15 cellular contexts compared by ENCODE assay signal in genomic region chr9:92444841-92445240, GRCh38.
"Had no signal": no experiment of that assay in that cellular context is flagged by ENCODE, and none has a peak within 500 bp of the region (broad histone marks: within the 10 kb centered on the region; RNA-seq: fewer than 3 reads in every experiment).

No MANE protein-coding gene starts in this region.

- DNase-seq: activated CD4-positive, alpha-beta T cell treated with anti-CD3 and anti-CD28 coated beads, Interleukin-2, amount 50 U/mL, for 48 hours; activated gamma-delta T cell; foreskin melanocyte; glutamatergic neuron; hippocampal formation; left cardiac atrium; right cardiac atrium; stimulated activated naive CD8-positive, alpha-beta T cell treated with anti-CD3 and anti-CD28 coated beads, Interleukin-15, Interleukin-2, amounts not matched to agents 100 U/mL and 50 U/mL, for 24 hours; substantia nigra; uterus had no signal

- H3K4me1 ChIP-seq: prostate gland, tibial nerve, uterus had no signal

- ATAC-seq: left cardiac atrium; right cardiac atrium; stimulated activated naive CD8-positive, alpha-beta T cell treated with anti-CD3 and anti-CD28 coated beads, Interleukin-15, Interleukin-2, amounts not matched to agents 100 U/mL and 50 U/mL, for 24 hours had no signal

- H3K27ac ChIP-seq: ascending aorta, coronary artery, prostate gland, tibial nerve, uterus had no signal

- H3K36me3 ChIP-seq: ascending aorta, prostate gland, tibial nerve, uterus had no signal

- H3K4me3 ChIP-seq: ascending aorta, coronary artery, lung, prostate gland, tibial nerve, uterus had no signal

- H3K9me3 ChIP-seq: ascending aorta, prostate gland, tibial nerve, uterus had no signal

- H3K27me3 ChIP-seq: ascending aorta, tibial nerve, uterus had no signal
